In the genomic region with DNA sequence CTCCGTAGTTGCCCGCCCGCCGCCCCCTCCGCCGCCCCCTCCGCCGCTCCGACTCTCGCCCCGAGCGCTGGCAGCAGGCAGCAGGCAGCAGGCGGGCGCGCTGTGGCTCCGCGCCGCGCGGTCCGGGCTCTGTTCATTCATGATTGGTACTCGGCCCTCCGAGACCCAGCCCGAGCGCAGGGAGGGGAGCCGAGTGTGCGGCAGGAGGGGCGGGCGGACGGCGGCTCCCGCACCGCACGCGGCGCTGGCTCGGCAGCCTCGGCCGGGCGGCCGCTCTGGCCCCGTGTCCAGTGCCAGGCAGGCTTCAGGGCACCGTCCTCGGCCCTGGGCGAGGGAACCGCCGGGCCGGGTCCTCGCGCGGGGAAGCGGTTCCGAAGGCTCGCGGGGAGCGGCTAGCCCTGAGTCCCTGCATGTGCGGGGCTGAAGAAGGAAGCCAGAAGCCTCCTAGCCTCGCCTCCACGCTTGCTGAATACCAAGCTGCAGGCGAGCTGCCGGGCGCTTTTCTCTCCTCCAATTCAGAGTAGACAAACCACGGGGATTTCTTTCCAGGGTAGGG, we compare ENCODE assay signal across 9 cellular contexts. TPM values are rescaled to one million over a fixed set of nuclear protein-coding genes. Genes with fewer than 3 reads are reported as not detected.
A peak's percentile ranks its signal among the peaks of the same experiment; 100 is the strongest.
DNase-seq lines count a peak whose midpoint lies in the region; ATAC-seq, FAIRE-seq and TF ChIP-seq lines count a peak whose summit lies in the region.
"Had no signal": no experiment of that assay in that cellular context is flagged by ENCODE, and none has a peak within 500 bp of the region (broad histone marks: within the 10 kb centered on the region; RNA-seq: fewer than 3 reads in every experiment).

A gene (plus strand): TSS at position 51 of the 556 bp plus-strand sequence.

- H3K27me3 ChIP-seq in right lobe of liver (no peaks in the 10 kb centered on the region), HepG2 (ENCODE audit: control insufficient read depth in 1 of 2, insufficient read depth in 2 of 2, low read length in 2 of 2) (peaks cover 2 to 31% of the 10 kb centered on the region in 2 experiments; a peak in 4 of 5 replicates), ectodermal cell (ENCODE audit: control insufficient read depth, insufficient read depth, low read length, poor library complexity, severe bottlenecking) (peaks cover 31% of the 10 kb centered on the region)

- TF ChIP-seq POLR2A in right lobe of liver (IDR thresholded peaks at IDR 0.05): no peak
- no peak for TF ChIP-seq POLR2A in HepG2 (IDR thresholded peaks at IDR 0.05; ENCODE audit: insufficient read depth in 1 of 2, low read depth in 2 of 2, low read length in 2 of 2)

- TF ChIP-seq EP300 in HepG2 (IDR thresholded peaks at IDR 0.05; ENCODE audit: low read depth in 2 of 2, low read length in 2 of 2) (no peak), HepG2 (CRISPR knock-in tag; IDR thresholded peaks at IDR 0.05; ENCODE audit: borderline replicate concordance) (no peak)

- no peak within 1 kb of the TSS for H3K4me2 ChIP-seq in HepG2 (ENCODE audit: low read depth, low read length)

- H3K4me3 ChIP-seq in right lobe of liver (peak within 1 kb of the TSS in 1 of 3 donors; percentile 27), HepG2 (replicated peaks in 1 of 3; ENCODE audit: insufficient read depth in 1 of 3, low read depth in 2 of 3, low read length in 3 of 3) (no peak within 1 kb of the TSS), ectodermal cell (ENCODE audit: insufficient read depth, low read depth, low read length) (peak within 1 kb of the TSS; percentile 39), mesodermal cell (ENCODE audit: extremely low read depth, insufficient read depth, low read length, poor library complexity, severe bottlenecking) (peak within 1 kb of the TSS; percentile 39), urinary bladder (ENCODE audit: low read depth, low read length) (peak within 1 kb of the TSS; percentile 12)

- TF ChIP-seq RAD21 in HepG2 (CRISPR knock-in tag; IDR thresholded peaks at IDR 0.05): no peak

- CTCF ChIA-PET in HepG2 (lab: Yijun Ruan, JAX; ENCODE audit: low intra/inter-chr PET ratio, low total read pairs): no interaction called here

- H4K20me1 ChIP-seq in HepG2 (ENCODE audit: insufficient read depth, low read length): no peaks in the 10 kb centered on the region

- POLR2A ChIA-PET in HepG2 (lab: Yijun Ruan, JAX): no interaction called here

- in situ Hi-C loops in HepG2 (cut with HindIII; ENCODE audit: extremely low pct_ligation_motif_present, low pct_unique_long_range_greater_than_20kb): no loop called here

- H3K36me3 ChIP-seq in right lobe of liver: no peaks in the 10 kb centered on the region
- no peaks in the 10 kb centered on the region for H3K36me3 ChIP-seq in HepG2 (replicated peaks in 1 of 2; ENCODE audit: control insufficient read depth in 1 of 2, insufficient read depth in 2 of 2, low read length in 2 of 2)
- no peaks in the 10 kb centered on the region for H3K36me3 ChIP-seq in ectodermal cell (ENCODE audit: control insufficient read depth, insufficient read depth, low read length)
- no peaks in the 10 kb centered on the region for H3K36me3 ChIP-seq in mesodermal cell (ENCODE audit: control insufficient read depth, insufficient read depth, low read length)
- no peaks in the 10 kb centered on the region for H3K36me3 ChIP-seq in urinary bladder (ENCODE audit: insufficient read depth)

- intact Hi-C loops in right lobe of liver (cut with DNase I): no loop called here
- intact Hi-C loops in HepG2 (cut with micrococcal nuclease; ENCODE audit: unreplicated experiment): no loop called here

- no peak within 1 kb of the TSS for H2AFZ ChIP-seq in HepG2 (ENCODE audit: low read length)

- TF ChIP-seq CTCF in right lobe of liver (IDR thresholded peaks at IDR 0.05): no peak
- TF ChIP-seq CTCF in HepG2 (CRISPR knock-in tag; IDR thresholded peaks at IDR 0.05): no peak

- H3K9ac ChIP-seq in HepG2 (ENCODE audit: insufficient read depth, low read depth, low read length): no peak within 1 kb of the TSS

- H3K9me3 ChIP-seq in right lobe of liver: no peaks in the 10 kb centered on the region
- H3K9me3 ChIP-seq in HepG2 (ENCODE audit: low read length): no peaks in the 10 kb centered on the region
- H3K9me3 ChIP-seq in ectodermal cell (ENCODE audit: control insufficient read depth, low read length): no peaks in the 10 kb centered on the region
- H3K9me3 ChIP-seq in mesodermal cell (ENCODE audit: control insufficient read depth, low read length): no peaks in the 10 kb centered on the region

- ATAC-seq in right lobe of liver: peak in 3 of 4 donors; percentile 18 to 26 (median 25)
- no peak for ATAC-seq in HepG2
- ATAC-seq in HG02870 (IDR thresholded peaks at IDR 0.05; ENCODE audit: unreplicated experiment): no peak
- no peak for ATAC-seq in HG02642 (IDR thresholded peaks at IDR 0.05; ENCODE audit: poor library complexity, unreplicated experiment)

- DNase-seq in right lobe of liver (no peak), HepG2 (ENCODE audit: low spot score) (no peak), DMS53 treated with DMSO at 0.1 percent for 48 hours (lab: John Stamatoyannopoulos, UW; ENCODE audit: unreplicated experiment) (no peak)

- WGBS in right lobe of liver (ENCODE audit: insufficient coverage, low coverage, low lambda C conversion rate, missing lambda C conversion rate): 0% methylated on average over 3 of the region's 63 CpGs
- no CpG with 5 or more reads among the region's 63 CpGs for WGBS in HepG2 (ENCODE audit: low lambda C conversion rate)
- WGBS in ectodermal cell, 2 experiments: 1 to 2% methylated on average over 63 of the region's 63 CpGs
- WGBS in mesodermal cell (ENCODE audit: insufficient coverage in 2 of 2), 2 experiments: 1 to 2% methylated on average over 49 to 53 of the region's 63 CpGs
- WGBS in urinary bladder: 3% methylated on average over 62 of the region's 63 CpGs

- H3K4me1 ChIP-seq in right lobe of liver (no peaks in the 10 kb centered on the region), HepG2 (ENCODE audit: insufficient read depth, low read length) (no peaks in the 10 kb centered on the region), ectodermal cell (ENCODE audit: control insufficient read depth, insufficient read depth, low read length) (peaks cover 9% of the 10 kb centered on the region), mesodermal cell (ENCODE audit: control insufficient read depth, insufficient read depth, low read length, poor library complexity, severe bottlenecking) (peaks cover 16% of the 10 kb centered on the region), urinary bladder (ENCODE audit: insufficient read depth) (no peaks in the 10 kb centered on the region)

- no peak within 1 kb of the TSS for H3K27ac ChIP-seq in right lobe of liver
- H3K27ac ChIP-seq in HepG2 (ENCODE audit: extremely low read length, insufficient read depth, low read length): no peak within 1 kb of the TSS
- H3K27ac ChIP-seq in ectodermal cell (ENCODE audit: insufficient read depth, low read depth, low read length, poor library complexity, severe bottlenecking): no peak within 1 kb of the TSS
- no peak within 1 kb of the TSS for H3K27ac ChIP-seq in mesodermal cell (ENCODE audit: low read depth, low read length, severe bottlenecking)
- no peak within 1 kb of the TSS for H3K27ac ChIP-seq in urinary bladder (ENCODE audit: low read depth)

- no TSS peak for BruUV-seq in HepG2 (replicated peaks; lab: Mats Ljungman, UMichigan)

- no peak for FAIRE-seq in HepG2 (lab: Jason Lieb, UNC)

- H3K79me2 ChIP-seq in HepG2 (ENCODE audit: insufficient read depth, low read length): no peaks in the 10 kb centered on the region

TF ChIP-seq in HepG2, 621 proteins besides CTCF, POLR2A, EP300 and RAD21 (continues in another document):
- TF ChIP-seq ZNF614 (CRISPR knock-in tag; IDR thresholded peaks at IDR 0.05; ENCODE audit: borderline replicate concordance): no peak
- no peak for TF ChIP-seq SMYD3 (CRISPR knock-in tag; IDR thresholded peaks at IDR 0.05)
- no peak for TF ChIP-seq ZMYM2 (CRISPR knock-in tag; IDR thresholded peaks at IDR 0.05)
- TF ChIP-seq RELA (CRISPR knock-in tag; IDR thresholded peaks at IDR 0.05): no peak
- no peak for TF ChIP-seq ARID2 (CRISPR knock-in tag; IDR thresholded peaks at IDR 0.05; ENCODE audit: borderline replicate concordance)
- no peak for TF ChIP-seq YEATS4 (CRISPR knock-in tag; IDR thresholded peaks at IDR 0.05; ENCODE audit: borderline replicate concordance)
- no peak for TF ChIP-seq TCF7 (IDR thresholded peaks at IDR 0.05; ENCODE audit: low read depth)
- no peak for TF ChIP-seq ZNF264 (CRISPR knock-in tag; IDR thresholded peaks at IDR 0.05)

RNA-seq across cellular contexts. Expression of the gene that starts here (rescaled TPM):
- total RNA-seq in right lobe of liver (under 1 TPM in 1 of 6 experiments, not detected in 5; 0.56 TPM), HepG2 (2016; rRNA removed; fragmentation: Illumina TruSeq; extraction: Trizol) (not detected in 2 replicates), urinary bladder (3.0 TPM)
- total RNA-seq in HepG2 (2016; cell fraction: cytosol; rRNA removed; fragmentation: Illumina TruSeq; extraction: Trizol; ENCODE audit: low read depth): not detected in 2 replicates
- total RNA-seq in HepG2 (2016; cell fraction: insoluble cytoplasmic fraction; rRNA removed; fragmentation: Illumina TruSeq; extraction: Trizol): not detected in 2 replicates
- total RNA-seq in HepG2 (2016; cell fraction: membrane; rRNA removed; fragmentation: Illumina TruSeq; extraction: Trizol): not detected in 2 replicates
- not detected in 2 replicates for total RNA-seq in HepG2 (2016; cell fraction: nucleus; rRNA removed; fragmentation: Illumina TruSeq; extraction: Trizol)
- polyA plus RNA-seq in HepG2 (2011; rRNA removed) (not detected in 2 replicates), urinary bladder (0.22 TPM)
- not detected in 2 replicates for polyA plus RNA-seq in HepG2 (2011; cell fraction: cytosol; rRNA removed)
- polyA plus RNA-seq in HepG2 (2011; cell fraction: nucleus; rRNA removed): not detected in 2 replicates
- not detected in 2 replicates for polyA plus RNA-seq in HepG2 (2012)
- polyA plus RNA-seq in HepG2 (2016; cell fraction: cytosol; fragmentation: Illumina TruSeq; extraction: Trizol; ENCODE audit: low read depth): not detected in 2 replicates
- not detected in 2 replicates for polyA plus RNA-seq in HepG2 (2016; cell fraction: insoluble cytoplasmic fraction; fragmentation: Illumina TruSeq; extraction: Trizol; ENCODE audit: low read depth)
- polyA plus RNA-seq in HepG2 (2016; cell fraction: membrane; fragmentation: Illumina TruSeq; extraction: Trizol; ENCODE audit: low read depth): not detected in 2 replicates
- not detected in 2 replicates for polyA plus RNA-seq in HepG2 (2016; cell fraction: nucleus; fragmentation: Illumina TruSeq; extraction: Trizol; ENCODE audit: insufficient read depth, low read depth)
- polyA minus RNA-seq in HepG2 (2011; rRNA and poly(A)+ RNA removed; ENCODE audit: low replicate concordance): not detected in 2 replicates
- not detected in 2 replicates for polyA minus RNA-seq in HepG2 (2011; cell fraction: cytosol; rRNA and poly(A)+ RNA removed)
- polyA minus RNA-seq in HepG2 (2011; cell fraction: nucleus; rRNA and poly(A)+ RNA removed): not detected in 2 replicates
- 6.1 TPM for polyA plus RNA-seq in ectodermal cell (2013, experiment 1 of 4)
- polyA plus RNA-seq in ectodermal cell (2013, experiment 2 of 4): 5.8 TPM
- polyA plus RNA-seq in ectodermal cell (2013, experiment 3 of 4): 3.9 TPM
- polyA plus RNA-seq in ectodermal cell (2013, experiment 4 of 4): 4.7 TPM
- 1.5 TPM for polyA plus RNA-seq in mesodermal cell (2013, experiment 1 of 2)
- polyA plus RNA-seq in mesodermal cell (2013, experiment 2 of 2): 1.4 TPM
- total RNA-seq: LHCN-M2 had no signal

Comparison
In these comparisons a context has a peak if more than half of its experiments do, and no peak if none do; other contexts are left out.
1. Peak in ATAC-seq in right lobe of liver; RNA of the gene not detected or under 1 TPM.
2. H3K4me3 ChIP-seq: peak in ectodermal cell (single experiment), mesodermal cell (single experiment) and urinary bladder (single experiment); none in HepG2 (0 of 3).